8 cellular contexts compared by ENCODE assay signal in the genomic region with DNA sequence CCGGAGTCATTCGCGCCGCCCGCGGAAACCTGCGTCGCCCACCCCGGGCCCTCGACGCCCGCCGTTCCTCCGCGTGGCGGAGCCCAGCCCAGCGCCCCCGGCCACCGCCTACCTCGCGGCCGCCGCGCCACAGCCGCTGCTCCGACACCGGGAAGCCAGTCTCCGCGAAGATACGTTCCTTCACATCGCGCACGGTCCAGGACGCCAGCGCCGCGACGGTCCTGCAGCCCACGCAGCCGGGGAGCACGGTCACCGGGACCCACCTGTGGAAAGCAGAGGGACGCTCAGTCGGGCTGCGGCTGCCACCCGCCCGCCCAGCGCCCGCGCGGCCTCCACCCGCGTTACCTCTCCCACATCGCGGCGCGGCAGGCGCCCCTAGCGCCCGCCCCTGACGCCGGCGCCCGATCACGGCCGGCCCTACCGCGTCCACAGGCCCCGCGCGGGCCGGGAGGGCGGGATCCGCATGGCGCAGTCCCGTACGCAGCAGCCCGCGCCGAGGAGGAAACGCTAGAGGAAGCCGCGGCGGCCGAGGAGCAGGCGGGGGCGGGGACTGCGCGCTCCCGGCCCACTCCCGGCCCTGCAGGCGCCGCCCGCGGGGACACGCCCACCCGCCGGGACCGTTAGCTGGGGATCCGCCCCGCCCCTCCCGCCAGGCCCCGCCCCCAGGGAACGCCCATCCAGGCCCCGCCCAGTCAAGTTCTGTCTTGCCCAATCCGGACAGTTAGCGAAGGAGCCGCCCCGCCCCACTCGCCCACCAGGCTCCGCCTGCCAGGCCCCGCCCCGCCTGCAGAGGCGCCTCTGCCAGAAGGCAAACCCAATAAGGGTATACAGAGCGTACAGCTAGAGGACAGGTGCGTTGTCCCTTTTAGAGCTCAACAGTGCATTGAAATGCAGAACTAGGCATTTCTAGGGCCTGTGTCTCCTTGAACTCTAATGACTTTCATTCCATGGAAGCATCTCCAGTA. TPM values are rescaled to one million over a fixed set of nuclear protein-coding genes. Genes with fewer than 3 reads are reported as not detected.
A peak's percentile ranks its signal among the peaks of the same experiment; 100 is the strongest.
DNase-seq lines count a peak whose midpoint lies in the region; ATAC-seq and TF ChIP-seq lines count a peak whose summit lies in the region.

No MANE protein-coding gene starts in this region.

- H3K27ac ChIP-seq in HUES64 (ENCODE audit: low read depth, low read length) (peak overlapping the region; percentile 62; the same call in 1 of the 2 replicates), OCI-LY1 (ENCODE audit: low read depth, low read length, poor library complexity, severe bottlenecking) (no peak overlapping the region), mucosa of rectum (ENCODE audit: low read depth in 2 of 2, low read length in 2 of 2) (peak overlapping the region; percentile 20 to 71)

- H3K4me2 ChIP-seq in OCI-LY1 (ENCODE audit: low read length) = peak overlapping the region; percentile 89

- TF ChIP-seq CTCF in OCI-LY1 (IDR thresholded peaks at IDR 0.05; ENCODE audit: low read length) (no peak), epithelial cell of proximal tubule (conservative IDR thresholded peaks at IDR 0.05; ENCODE audit: low read depth, low read length) (no peak)

- H3K36me3 ChIP-seq in HUES64 (ENCODE audit: insufficient read depth, low read length) (peaks cover 33% of the 10 kb centered on the region), OCI-LY1 (ENCODE audit: insufficient read depth, low read length) (peaks cover 26% of the 10 kb centered on the region), mucosa of rectum (ENCODE audit: control insufficient read depth in 2 of 2, insufficient read depth in 2 of 2, low read length in 2 of 2) (no peaks in the 10 kb centered on the region)

- DNase-seq in D341Med (ENCODE audit: low spot score) = peak; percentile 99
- peak; percentile 98 for DNase-seq in activated T-cell treated with anti-CD3 and anti-CD28 coated beads for 4 hours
- DNase-seq in epithelial cell of proximal tubule (ENCODE audit: low read depth) = no peak
- peak; percentile 96 for DNase-seq in stimulated activated CD8-positive, alpha-beta memory T cell treated with anti-CD3 and anti-CD28 coated beads, Interleukin-4, amount 100 ng/mL, for 4 hours (ENCODE audit: low read depth in 2 of 2, low spot score in 1 of 2)

- under 1% methylated on average over 116 of the region's 116 CpGs for WGBS in HUES64

- H3K4me1 ChIP-seq in HUES64 (ENCODE audit: insufficient read depth, low read length) = peaks cover 35% of the 10 kb centered on the region
- peaks cover 22% of the 10 kb centered on the region for H3K4me1 ChIP-seq in OCI-LY1 (ENCODE audit: insufficient read depth, low read length, severe bottlenecking)
- H3K4me1 ChIP-seq in mucosa of rectum (ENCODE audit: control insufficient read depth in 2 of 2, insufficient read depth in 2 of 2, low read length in 2 of 2) = peaks cover 0 to 9% of the 10 kb centered on the region in 2 donors

- H3K9me3 ChIP-seq in HUES64 (ENCODE audit: insufficient read depth, low read depth, low read length) (no peaks in the 10 kb centered on the region), OCI-LY1 (ENCODE audit: low read length) (no peaks in the 10 kb centered on the region), mucosa of rectum (ENCODE audit: control insufficient read depth in 2 of 2, low read length in 2 of 2) (no peaks in the 10 kb centered on the region)

- H4K20me1 ChIP-seq in OCI-LY1 (ENCODE audit: insufficient read depth, low read length) = no peaks in the 10 kb centered on the region

- H3K4me3 ChIP-seq in HUES64 (ENCODE audit: low read length) (peak overlapping the region; percentile 85), OCI-LY1 (ENCODE audit: low read depth, low read length, poor library complexity, severe bottlenecking) (peak overlapping the region; percentile 96), epithelial cell of proximal tubule (ENCODE audit: low read depth, low read length) (peak overlapping the region; percentile 80), mucosa of rectum (ENCODE audit: low read length in 2 of 2) (peak overlapping the region; percentile 68 to 77)

- ATAC-seq in GM21447 (IDR thresholded peaks at IDR 0.05; ENCODE audit: unreplicated experiment) = peak; percentile 79

- 0 out of 2 replicates have a peak overlapping the region, but pooled peaks have one; percentile 25 for H2AFZ ChIP-seq in OCI-LY1 (ENCODE audit: low read length)

- H3F3A ChIP-seq in OCI-LY1 (ENCODE audit: insufficient read depth, low read length) = no peaks in the 10 kb centered on the region

- H3K9ac ChIP-seq in HUES64 (ENCODE audit: low read depth, low read length) (peak overlapping the region; percentile 87), OCI-LY1 (ENCODE audit: low read length) (peak overlapping the region; percentile 87), mucosa of rectum (ENCODE audit: low read depth in 1 of 2, low read length in 2 of 2) (peak overlapping the region; percentile 56 to 79)

- H3K79me2 ChIP-seq in OCI-LY1 (ENCODE audit: insufficient read depth, low read length) = no peaks in the 10 kb centered on the region

- no peaks in the 10 kb centered on the region for H3K27me3 ChIP-seq in HUES64 (ENCODE audit: insufficient read depth, low read length)
- no peaks in the 10 kb centered on the region; the same call in 1 of the 2 replicates for H3K27me3 ChIP-seq in OCI-LY1 (ENCODE audit: insufficient read depth, low read length)
- no peaks in the 10 kb centered on the region for H3K27me3 ChIP-seq in mucosa of rectum (ENCODE audit: control insufficient read depth in 2 of 2, insufficient read depth in 2 of 2, low read length in 2 of 2)

- H3K9me2 ChIP-seq in OCI-LY1 (ENCODE audit: low read depth, low read length) = no peaks in the 10 kb centered on the region

RNA-seq across cellular contexts. Expression of gene SACS, which starts 58.2 kb away (rescaled TPM):
- 25.4 TPM for polyA plus RNA-seq in HUES64 (2013, experiment 1 of 2)
- polyA plus RNA-seq in HUES64 (2013, experiment 2 of 2) = 26.2 TPM
- 66.1 and 70.9 TPM in 2 replicates for total RNA-seq in epithelial cell of proximal tubule
